In genomic region chr2:240999001-240999791, GRCh38 we compare ENCODE assay signal across 8 cellular contexts. TPM values are rescaled to one million over a fixed set of nuclear protein-coding genes. Genes with fewer than 3 reads are reported as not detected.
DNase-seq lines count a peak whose midpoint lies in the region; ATAC-seq and TF ChIP-seq lines count a peak whose summit lies in the region.

No MANE protein-coding gene starts in this region.

- peak overlapping the region; percentile 56 for H3K4me3 Mint-ChIP-seq in WTC11
- peak overlapping the region; percentile 57 for H3K4me3 Mint-ChIP-seq in osteocyte (ENCODE audit: unreplicated experiment)

- CTCF ChIA-PET in WTC11 (lab: Charles Lee) = interaction anchor here (1.0 to 3.1 kb wide), 4 partner anchors 11 to 84 kb away, joined by 4 to 16 read pairs (median 6); no protein-coding TSS in a partner anchor

- ATAC-seq in WTC11 (peak; percentile 2; the same call in 1 of the 2 replicates), gastroesophageal sphincter (peak; percentile 29), GM21825 (IDR thresholded peaks at IDR 0.05; ENCODE audit: unreplicated experiment) (no peak), GM19324 (IDR thresholded peaks at IDR 0.05; ENCODE audit: low FRiP score, unreplicated experiment) (no peak)

- peaks cover 12% of the 10 kb centered on the region for H3K36me3 Mint-ChIP-seq in WTC11
- H3K36me3 Mint-ChIP-seq in osteocyte (ENCODE audit: unreplicated experiment) = peaks cover 7% of the 10 kb centered on the region

- TF ChIP-seq POLR2A in gastroesophageal sphincter (IDR thresholded peaks at IDR 0.05) = no peak

- H3K27me3 Mint-ChIP-seq in WTC11 (ENCODE audit: low read depth) = peaks cover 45% of the 10 kb centered on the region
- H3K27me3 Mint-ChIP-seq in osteocyte (ENCODE audit: unreplicated experiment) = peaks cover 11% of the 10 kb centered on the region

- H3K4me3 ChIP-seq in gastroesophageal sphincter = peak overlapping the region; percentile 62 to 80

- peaks cover 0 to 63% (median 13%) of the 10 kb centered on the region in 3 donors for H3K4me1 ChIP-seq in gastroesophageal sphincter

- TF ChIP-seq EP300 in gastroesophageal sphincter (IDR thresholded peaks at IDR 0.05) = no peak

- WGBS in gastroesophageal sphincter (ENCODE audit: low coverage in 1 of 2), 2 donors = 83% methylated on average over 1 of the region's 70 CpGs; no CpG with 5 or more reads in 1 of the 2 donors

- peaks cover 0 to 16% (median 0%) of the 10 kb centered on the region in 3 donors for H3K9me3 ChIP-seq in gastroesophageal sphincter

- no peak overlapping the region for H3K27ac Mint-ChIP-seq in WTC11
- H3K27ac Mint-ChIP-seq in osteocyte (ENCODE audit: unreplicated experiment) = no peak overlapping the region

- H3K36me3 ChIP-seq in gastroesophageal sphincter = peaks cover 0 to 27% of the 10 kb centered on the region in 2 donors

- TF ChIP-seq CTCF in WTC11 (IDR thresholded peaks at IDR 0.05) (no peak), gastroesophageal sphincter (IDR thresholded peaks at IDR 0.05) (no peak), osteocyte (IDR thresholded peaks at IDR 0.05) (no peak)

- POLR2A ChIA-PET in WTC11 (lab: Charles Lee) = no interaction called here

- H3K9me3 Mint-ChIP-seq in WTC11 (peaks cover 12% of the 10 kb centered on the region), osteocyte (ENCODE audit: unreplicated experiment) (peaks cover 7% of the 10 kb centered on the region)

- H3K27me3 ChIP-seq in gastroesophageal sphincter = no peaks in the 10 kb centered on the region

- no peaks in the 10 kb centered on the region for H3K4me1 Mint-ChIP-seq in WTC11
- peaks cover 30% of the 10 kb centered on the region for H3K4me1 Mint-ChIP-seq in osteocyte (ENCODE audit: unreplicated experiment)

- H3K27ac ChIP-seq in gastroesophageal sphincter = peak overlapping the region in 3 of 4 donors; percentile 76 to 83 (median 82)

- DNase-seq in CD1c-positive myeloid dendritic cell (ENCODE audit: extremely low spot score) (peak; percentile 45), WTC11 (ENCODE audit: low spot score) (no peak), osteocyte (ENCODE audit: extremely low spot score, unreplicated experiment) (peak; percentile 82), NCI-H748 (lab: John Stamatoyannopoulos, UW; ENCODE audit: unreplicated experiment) (no peak), germinal center (ENCODE audit: low spot score) (no peak)

TF ChIP-seq in WTC11, 78 proteins besides CTCF, POLR2A, EP300 and RAD21:
- TF ChIP-seq CBFB (CRISPR knock-in tag; IDR thresholded peaks at IDR 0.05; ENCODE audit: low read depth) = no peak
- TF ChIP-seq NFE2L1 (CRISPR knock-in tag; IDR thresholded peaks at IDR 0.05) = no peak
- TF ChIP-seq RORB (CRISPR knock-in tag; IDR thresholded peaks at IDR 0.05) = no peak
- no peak for TF ChIP-seq NFATC4 (CRISPR knock-in tag; IDR thresholded peaks at IDR 0.05)
- TF ChIP-seq NFYB (CRISPR knock-in tag; conservative IDR thresholded peaks at IDR 0.05; ENCODE audit: low read depth) = no peak
- TF ChIP-seq, protein P1, sequence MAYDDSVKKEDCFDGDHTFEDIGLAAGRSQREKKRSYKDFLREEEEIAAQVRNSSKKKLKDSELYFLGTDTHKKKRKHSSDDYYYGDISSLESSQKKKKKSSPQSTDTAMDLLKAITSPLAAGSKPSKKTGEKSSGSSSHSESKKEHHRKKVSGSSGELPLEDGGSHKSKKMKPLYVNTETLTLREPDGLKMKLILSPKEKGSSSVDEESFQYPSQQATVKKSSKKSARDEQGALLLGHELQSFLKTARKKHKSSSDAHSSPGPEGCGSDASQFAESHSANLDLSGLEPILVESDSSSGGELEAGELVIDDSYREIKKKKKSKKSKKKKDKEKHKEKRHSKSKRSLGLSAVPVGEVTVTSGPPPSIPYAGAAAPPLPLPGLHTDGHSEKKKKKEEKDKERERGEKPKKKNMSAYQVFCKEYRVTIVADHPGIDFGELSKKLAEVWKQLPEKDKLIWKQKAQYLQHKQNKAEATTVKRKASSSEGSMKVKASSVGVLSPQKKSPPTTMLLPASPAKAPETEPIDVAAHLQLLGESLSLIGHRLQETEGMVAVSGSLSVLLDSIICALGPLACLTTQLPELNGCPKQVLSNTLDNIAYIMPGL (CRISPR knock-in tag; IDR thresholded peaks at IDR 0.05) = 0 out of 2 replicates have a peak, but pooled peaks have one; percentile 8
- TF ChIP-seq IRF2 (CRISPR knock-in tag; IDR thresholded peaks at IDR 0.05; ENCODE audit: borderline replicate concordance, low read depth) = no peak
TF ChIP-seq in WTC11: peak in this region for 1.

RNA-seq across cellular contexts. Expression of gene SNED1, which starts 0.8 kb away (rescaled TPM):
- total RNA-seq in WTC11 (2021) = 2.5 to 3.2 TPM (median 2.7 TPM) in 3 replicates
- total RNA-seq in gastroesophageal sphincter = 10 to 100 TPM in 2 of 4 donors, 1 to 10 TPM in 2; 8.3 to 29.9 (median 14.6) TPM
- total RNA-seq in osteocyte = 17.6 and 19.4 TPM in 2 replicates

Comparison
In these comparisons a context has a peak if more than half of its experiments do, and no peak if none do; other contexts are left out.
1. DNase-seq: peak in CD1c-positive myeloid dendritic cell (single experiment) and osteocyte (single experiment); none in WTC11 (single experiment), NCI-H748 (single experiment) and germinal center (single experiment).
2. ATAC-seq: peak in WTC11 (single experiment) and gastroesophageal sphincter (single experiment); none in GM21825 (single experiment) and GM19324 (single experiment).